24 cellular contexts compared by ENCODE assay signal in the genomic region with DNA sequence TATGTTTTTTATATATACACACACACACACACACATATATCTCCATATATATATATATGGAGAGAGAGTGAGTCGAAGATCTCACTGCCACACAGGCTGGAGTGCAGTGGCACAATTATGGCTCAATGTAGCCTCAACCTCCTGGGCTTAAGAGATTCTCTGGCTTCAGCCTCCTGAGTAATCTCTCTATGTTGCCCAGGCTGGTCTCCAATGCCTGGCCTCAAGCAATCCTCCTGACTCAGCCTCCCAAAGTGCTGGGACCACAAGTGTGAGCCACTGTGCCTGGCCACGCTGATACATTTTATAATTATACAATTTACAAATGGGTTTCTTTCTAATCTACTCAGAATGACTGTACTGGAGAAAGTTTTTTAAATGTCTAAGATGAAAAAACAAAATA.
DNase-seq lines count a peak whose midpoint lies in the region; ATAC-seq and TF ChIP-seq lines count a peak whose summit lies in the region.
"Had no signal": no experiment of that assay in that cellular context is flagged by ENCODE, and none has a peak within 500 bp of the region (broad histone marks: within the 10 kb centered on the region; RNA-seq: fewer than 3 reads in every experiment).

No MANE protein-coding gene starts in this region.

- H3K4me1 ChIP-seq in RWPE2 (ENCODE audit: insufficient read depth, poor library complexity, severe bottlenecking), result peaks cover 5% of the 10 kb centered on the region
- H3K4me1 ChIP-seq: A549; BLaER1 treated with 17β-estradiol and CSF1 and Interleukin-3, amounts not matched to agents 10 nM and 100 nM had no signal

- H3K4me3 Mint-ChIP-seq in activated CD8-positive, alpha-beta T cell treated with anti-CD3 and anti-CD28 coated beads for 36 hours, result no peak overlapping the region
- H3K4me3 Mint-ChIP-seq in activated CD8-positive, alpha-beta T cell treated with anti-CD3 and anti-CD28 coated beads, Interleukin-2, amount 10 ng/mL, durations not matched to agents 7 days and 5 days, result no peak overlapping the region
- H3K4me3 Mint-ChIP-seq in activated T-cell treated with anti-CD3 and anti-CD28 coated beads, Interleukin-2, amount 50 U/mL, for 72 hours, result no peak overlapping the region
- H3K4me3 Mint-ChIP-seq in activated naive CD8-positive, alpha-beta T cell, result no peak overlapping the region
- H3K4me3 Mint-ChIP-seq in activated naive CD8-positive, alpha-beta T cell treated with anti-CD3 and anti-CD28 coated beads for 36 hours, result no peak overlapping the region
- no peak overlapping the region for H3K4me3 Mint-ChIP-seq in glutamatergic neuron (ENCODE audit: unreplicated experiment)
- H3K4me3 Mint-ChIP-seq: CD14-positive monocyte; CD4-positive, alpha-beta T cell; CD8-positive, alpha-beta memory T cell; GM23338; H9 had no signal

- peak overlapping the region; percentile 40 for H3K27ac ChIP-seq in RWPE2 (ENCODE audit: poor library complexity, severe bottlenecking)
- H3K27ac ChIP-seq: A549; BLaER1 treated with 17β-estradiol and CSF1 and Interleukin-3, amounts not matched to agents 10 nM and 100 nM had no signal

- POLR2A ChIA-PET in activated CD8-positive, alpha-beta T cell treated with anti-CD3 and anti-CD28 coated beads for 36 hours (lab: Charles Lee), result no interaction called here
- POLR2A ChIA-PET in activated CD8-positive, alpha-beta T cell treated with anti-CD3 and anti-CD28 coated beads, Interleukin-2, amount 10 ng/mL, durations not matched to agents 7 days and 5 days (lab: Charles Lee), result no interaction called here

- H3K36me3 Mint-ChIP-seq in activated CD8-positive, alpha-beta T cell treated with anti-CD3 and anti-CD28 coated beads for 36 hours (ENCODE audit: low read depth), result no peaks in the 10 kb centered on the region
- H3K36me3 Mint-ChIP-seq in activated CD8-positive, alpha-beta T cell treated with anti-CD3 and anti-CD28 coated beads, Interleukin-2, amount 10 ng/mL, durations not matched to agents 7 days and 5 days (ENCODE audit: low read depth), result no peaks in the 10 kb centered on the region
- H3K36me3 Mint-ChIP-seq in activated T-cell treated with anti-CD3 and anti-CD28 coated beads, Interleukin-2, amount 50 U/mL, for 72 hours (ENCODE audit: insufficient read depth in 2 of 2), result no peaks in the 10 kb centered on the region
- no peaks in the 10 kb centered on the region for H3K36me3 Mint-ChIP-seq in activated naive CD8-positive, alpha-beta T cell
- no peaks in the 10 kb centered on the region for H3K36me3 Mint-ChIP-seq in activated naive CD8-positive, alpha-beta T cell treated with anti-CD3 and anti-CD28 coated beads for 36 hours
- H3K36me3 Mint-ChIP-seq in glutamatergic neuron (ENCODE audit: unreplicated experiment), result no peaks in the 10 kb centered on the region
- H3K36me3 Mint-ChIP-seq: CD14-positive monocyte; CD8-positive, alpha-beta memory T cell had no signal

- TF ChIP-seq CTCF in activated CD8-positive, alpha-beta T cell treated with anti-CD3 and anti-CD28 coated beads for 36 hours (IDR thresholded peaks at IDR 0.05), result no peak
- TF ChIP-seq CTCF in RWPE2 (IDR thresholded peaks at IDR 0.05; ENCODE audit: poor library complexity, severe bottlenecking) (no peak), glutamatergic neuron (IDR thresholded peaks at IDR 0.05; ENCODE audit: partially characterized antibody, unreplicated experiment) (no peak)

- H3K4me1 Mint-ChIP-seq in activated CD8-positive, alpha-beta T cell treated with anti-CD3 and anti-CD28 coated beads for 36 hours (ENCODE audit: low read depth), result peaks cover 19% of the 10 kb centered on the region
- H3K4me1 Mint-ChIP-seq in activated CD8-positive, alpha-beta T cell treated with anti-CD3 and anti-CD28 coated beads, Interleukin-2, amount 10 ng/mL, durations not matched to agents 7 days and 5 days (ENCODE audit: low read depth), result no peaks in the 10 kb centered on the region
- peaks cover 23% of the 10 kb centered on the region for H3K4me1 Mint-ChIP-seq in activated T-cell treated with anti-CD3 and anti-CD28 coated beads, Interleukin-2, amount 50 U/mL, for 72 hours (ENCODE audit: low read depth)
- H3K4me1 Mint-ChIP-seq in activated naive CD8-positive, alpha-beta T cell (ENCODE audit: low read depth), result peaks cover 11% of the 10 kb centered on the region
- H3K4me1 Mint-ChIP-seq in activated naive CD8-positive, alpha-beta T cell treated with anti-CD3 and anti-CD28 coated beads for 36 hours, result peaks cover 23% of the 10 kb centered on the region
- H3K4me1 Mint-ChIP-seq in glutamatergic neuron (ENCODE audit: low read depth, unreplicated experiment), result no peaks in the 10 kb centered on the region
- H3K4me1 Mint-ChIP-seq: CD14-positive monocyte had no signal

- no peaks in the 10 kb centered on the region for H3K36me3 ChIP-seq in RWPE2 (ENCODE audit: low read depth)
- H3K36me3 ChIP-seq: BE2C; BLaER1 treated with 17β-estradiol and CSF1 and Interleukin-3, amounts not matched to agents 10 nM and 100 nM had no signal

- H3K27me3 Mint-ChIP-seq in activated CD8-positive, alpha-beta T cell treated with anti-CD3 and anti-CD28 coated beads for 36 hours, result peaks cover 4% of the 10 kb centered on the region
- H3K27me3 Mint-ChIP-seq in activated CD8-positive, alpha-beta T cell treated with anti-CD3 and anti-CD28 coated beads, Interleukin-2, amount 10 ng/mL, durations not matched to agents 7 days and 5 days (ENCODE audit: low read depth), result peaks cover 4% of the 10 kb centered on the region
- peaks cover 24% of the 10 kb centered on the region for H3K27me3 Mint-ChIP-seq in activated T-cell treated with anti-CD3 and anti-CD28 coated beads, Interleukin-2, amount 50 U/mL, for 72 hours (ENCODE audit: low read depth)
- H3K27me3 Mint-ChIP-seq in activated naive CD8-positive, alpha-beta T cell, result peaks cover 1% of the 10 kb centered on the region
- peaks cover 13% of the 10 kb centered on the region for H3K27me3 Mint-ChIP-seq in activated naive CD8-positive, alpha-beta T cell treated with anti-CD3 and anti-CD28 coated beads for 36 hours
- no peaks in the 10 kb centered on the region for H3K27me3 Mint-ChIP-seq in glutamatergic neuron (ENCODE audit: unreplicated experiment)
- H3K27me3 Mint-ChIP-seq: CD4-positive, alpha-beta T cell had no signal

- no peaks in the 10 kb centered on the region for H3K9me3 Mint-ChIP-seq in activated CD8-positive, alpha-beta T cell treated with anti-CD3 and anti-CD28 coated beads for 36 hours
- no peaks in the 10 kb centered on the region for H3K9me3 Mint-ChIP-seq in activated CD8-positive, alpha-beta T cell treated with anti-CD3 and anti-CD28 coated beads, Interleukin-2, amount 10 ng/mL, durations not matched to agents 7 days and 5 days (ENCODE audit: insufficient read depth)
- no peaks in the 10 kb centered on the region for H3K9me3 Mint-ChIP-seq in activated T-cell treated with anti-CD3 and anti-CD28 coated beads, Interleukin-2, amount 50 U/mL, for 72 hours
- no peaks in the 10 kb centered on the region for H3K9me3 Mint-ChIP-seq in activated naive CD8-positive, alpha-beta T cell (ENCODE audit: low read depth)
- H3K9me3 Mint-ChIP-seq in activated naive CD8-positive, alpha-beta T cell treated with anti-CD3 and anti-CD28 coated beads for 36 hours, result no peaks in the 10 kb centered on the region
- no peaks in the 10 kb centered on the region for H3K9me3 Mint-ChIP-seq in glutamatergic neuron (ENCODE audit: unreplicated experiment)
- H3K9me3 Mint-ChIP-seq: CD14-positive monocyte; CD4-positive, alpha-beta T cell; CD8-positive, alpha-beta memory T cell; GM23338; H9 had no signal

- no peak overlapping the region for H3K27ac Mint-ChIP-seq in activated CD8-positive, alpha-beta T cell treated with anti-CD3 and anti-CD28 coated beads for 36 hours
- no peak overlapping the region for H3K27ac Mint-ChIP-seq in activated CD8-positive, alpha-beta T cell treated with anti-CD3 and anti-CD28 coated beads, Interleukin-2, amount 10 ng/mL, durations not matched to agents 7 days and 5 days
- no peak overlapping the region for H3K27ac Mint-ChIP-seq in activated T-cell treated with anti-CD3 and anti-CD28 coated beads, Interleukin-2, amount 50 U/mL, for 72 hours
- peak overlapping the region; percentile 2 for H3K27ac Mint-ChIP-seq in activated naive CD8-positive, alpha-beta T cell
- H3K27ac Mint-ChIP-seq in activated naive CD8-positive, alpha-beta T cell treated with anti-CD3 and anti-CD28 coated beads for 36 hours, result no peak overlapping the region
- H3K27ac Mint-ChIP-seq in glutamatergic neuron (ENCODE audit: unreplicated experiment), result no peak overlapping the region
- H3K27ac Mint-ChIP-seq: CD14-positive monocyte; CD4-positive, alpha-beta T cell; CD8-positive, alpha-beta memory T cell; H9 had no signal

- CTCF ChIA-PET in activated CD8-positive, alpha-beta T cell treated with anti-CD3 and anti-CD28 coated beads for 36 hours (lab: Charles Lee), result no interaction called here
- CTCF ChIA-PET in activated CD8-positive, alpha-beta T cell treated with anti-CD3 and anti-CD28 coated beads, Interleukin-2, amount 10 ng/mL, durations not matched to agents 7 days and 5 days (lab: Charles Lee), result no interaction called here

- H3K9me3 ChIP-seq in RWPE2 (ENCODE audit: severe bottlenecking), result no peaks in the 10 kb centered on the region
- H3K9me3 ChIP-seq: A549; BE2C; BLaER1 treated with 17β-estradiol and CSF1 and Interleukin-3, amounts not matched to agents 10 nM and 100 nM had no signal

- DNase-seq in activated CD8-positive, alpha-beta T cell treated with anti-CD3 and anti-CD28 coated beads for 36 hours, result no peak
- no peak for DNase-seq in activated CD8-positive, alpha-beta T cell treated with anti-CD3 and anti-CD28 coated beads, Interleukin-2, amount 10 ng/mL, durations not matched to agents 7 days and 5 days
- DNase-seq in activated T-cell treated with anti-CD3 and anti-CD28 coated beads, Interleukin-2, amount 50 U/mL, for 72 hours, result peak; percentile 3
- DNase-seq in activated T-cell treated with anti-CD3 and anti-CD28 coated beads for 4 hours, result no peak
- no peak for DNase-seq in activated naive CD8-positive, alpha-beta T cell treated with anti-CD3 and anti-CD28 coated beads for 36 hours
- DNase-seq in RWPE2 (ENCODE audit: low spot score), result no peak
- no peak for DNase-seq in glutamatergic neuron
- DNase-seq: 8988T; ACHN; AML-193; BE2C; CD4-positive, alpha-beta T cell; CD8-positive, alpha-beta memory T cell; DMS 273 treated with DMSO at 0.1 percent for 48 hours; DMS79; GDM1; H9 had no signal

- no peak overlapping the region for H3K4me3 ChIP-seq in RWPE2 (ENCODE audit: severe bottlenecking)
- H3K4me3 ChIP-seq: A549; BLaER1 treated with 17β-estradiol and CSF1 and Interleukin-3, amounts not matched to agents 10 nM and 100 nM; GM12878; GM23338 had no signal

- H3K27me3 ChIP-seq in RWPE2 (ENCODE audit: insufficient read depth, poor library complexity, severe bottlenecking), result no peaks in the 10 kb centered on the region
- H3K27me3 ChIP-seq: BE2C; BLaER1 treated with 17β-estradiol and CSF1 and Interleukin-3, amounts not matched to agents 10 nM and 100 nM had no signal

- intact Hi-C loops in activated CD8-positive, alpha-beta T cell treated with anti-CD3 and anti-CD28 coated beads for 36 hours (cut with micrococcal nuclease), result no loop called here

- peak; percentile 19 for ATAC-seq in activated CD8-positive, alpha-beta T cell treated with anti-CD3 and anti-CD28 coated beads for 36 hours
- no peak for ATAC-seq in activated CD8-positive, alpha-beta T cell treated with anti-CD3 and anti-CD28 coated beads, Interleukin-2, amount 10 ng/mL, durations not matched to agents 7 days and 5 days
- ATAC-seq in activated T-cell treated with anti-CD3 and anti-CD28 coated beads, Interleukin-2, amount 50 U/mL, for 72 hours (replicated peaks in 1 of 2), result peak; percentile 19 to 25
- no peak for ATAC-seq in RWPE2 (ENCODE audit: low read depth)
- ATAC-seq: A549, GM12878, GM23338, HCT116 had no signal

Comparison
In these comparisons a context has a peak if more than half of its experiments do, and no peak if none do; other contexts are left out.
1. ATAC-seq: peak in activated CD8-positive, alpha-beta T cell treated with anti-CD3 and anti-CD28 coated beads for 36 hours (single experiment) and activated T-cell treated with anti-CD3 and anti-CD28 coated beads, Interleukin-2, amount 50 U/mL, for 72 hours (2 of 2); none in activated CD8-positive, alpha-beta T cell treated with anti-CD3 and anti-CD28 coated beads, Interleukin-2, amount 10 ng/mL, durations not matched to agents 7 days and 5 days (single experiment) and RWPE2 (single experiment).
2. DNase-seq: peak in activated T-cell treated with anti-CD3 and anti-CD28 coated beads, Interleukin-2, amount 50 U/mL, for 72 hours (2 of 2); none in activated CD8-positive, alpha-beta T cell treated with anti-CD3 and anti-CD28 coated beads for 36 hours (single experiment), activated CD8-positive, alpha-beta T cell treated with anti-CD3 and anti-CD28 coated beads, Interleukin-2, amount 10 ng/mL, durations not matched to agents 7 days and 5 days (single experiment), activated T-cell treated with anti-CD3 and anti-CD28 coated beads for 4 hours (single experiment), activated naive CD8-positive, alpha-beta T cell treated with anti-CD3 and anti-CD28 coated beads for 36 hours (single experiment), RWPE2 (single experiment) and glutamatergic neuron (single experiment).